ENCODE assay signal across 39 cellular contexts in the genomic region with DNA sequence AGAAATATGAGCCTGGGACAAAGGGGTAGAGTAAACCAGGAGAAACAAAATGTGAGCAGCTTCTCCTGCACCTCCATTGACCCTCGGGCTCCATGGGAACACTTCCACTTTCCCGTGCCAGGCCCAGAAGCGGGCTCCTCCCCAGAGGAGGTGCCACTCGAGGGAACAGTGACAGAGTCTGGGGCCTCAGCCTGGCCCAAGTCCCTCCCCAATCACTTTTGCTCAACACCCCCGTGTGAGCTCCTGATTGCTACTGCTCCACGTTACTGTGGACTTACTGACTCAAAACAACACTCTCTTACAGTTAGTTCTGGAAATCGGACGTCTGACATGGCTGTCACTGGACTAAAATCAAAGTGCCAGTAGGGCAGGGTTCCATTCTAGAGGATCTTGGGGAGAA. TPM values are rescaled to one million over a fixed set of nuclear protein-coding genes. Genes with fewer than 3 reads are reported as not detected.
"Had no signal": no experiment of that assay in that cellular context is flagged by ENCODE, and none has a peak within 500 bp of the region (broad histone marks: within the 10 kb centered on the region; RNA-seq: fewer than 3 reads in every experiment).

No MANE protein-coding gene starts in this region.

- H3K9me3 ChIP-seq: adrenal gland, body of pancreas, colonic mucosa, esophagus squamous epithelium, gastroesophageal sphincter had no signal

- DNase-seq: activated B cell treated with CpG ODN at 0.5 μM for 24 hours; activated CD4-positive, alpha-beta T cell treated with anti-CD3 and anti-CD28 coated beads for 48 hours; activated CD4-positive, alpha-beta T cell treated with anti-CD3 and anti-CD28 coated beads, Interleukin-2, amount 50 U/mL, for 1 hour; activated CD4-positive, alpha-beta T cell treated with anti-CD3 and anti-CD28 coated beads, Interleukin-2, amount 50 U/mL, for 48 hours; activated CD8-positive, alpha-beta memory T cell treated with anti-CD3 and anti-CD28 coated beads, Interleukin-2, amount 10 ng/mL, durations not matched to agents 7 days and 5 days; activated CD8-positive, alpha-beta memory T cell treated with anti-CD3 and anti-CD28 coated beads, Interleukin-2, amount 50 U/mL, for 4 hours; activated CD8-positive, alpha-beta T cell treated with anti-CD3 and anti-CD28 coated beads for 36 hours; activated effector memory CD4-positive, alpha-beta T cell treated with anti-CD3 and anti-CD28 coated beads, Interleukin-2, amount 50 U/mL, for 16 hours; activated naive CD4-positive, alpha-beta T cell treated with anti-CD3 and anti-CD28 coated beads for 36 hours; activated naive CD8-positive, alpha-beta T cell treated with anti-CD3 and anti-CD28 coated beads for 36 hours; activated naive CD8-positive, alpha-beta T cell treated with anti-CD3 and anti-CD28 coated beads, Interleukin-2, amount 50 U/mL, for 24 hours; activated T-cell treated with anti-CD3 and anti-CD28 coated beads, Interleukin-2, amount 50 U/mL, for 1 hour; activated T-cell treated with anti-CD3 and anti-CD28 coated beads, Interleukin-2, amount 50 U/mL, for 48 hours; adrenal gland; amygdala; body of pancreas; caudate nucleus; colonic mucosa; effector CD8-positive, alpha-beta T cell; esophagus squamous epithelium; foreskin melanocyte; T-helper 1 cell; T-helper 17 cell; T1000; WERI-Rb-1 had no signal

- H3K4me1 ChIP-seq: adrenal gland, colonic mucosa, gastroesophageal sphincter had no signal

- H3K27me3 ChIP-seq: adrenal gland, body of pancreas, colonic mucosa had no signal

- H3K27ac ChIP-seq: adrenal gland, colonic mucosa, epithelial cell of prostate, gastroesophageal sphincter, WERI-Rb-1 had no signal

- H3K4me3 Mint-ChIP-seq: activated B cell treated with CpG ODN at 0.5 μM for 24 hours; activated CD8-positive, alpha-beta memory T cell treated with anti-CD3 and anti-CD28 coated beads, Interleukin-2, amount 10 ng/mL, durations not matched to agents 7 days and 5 days; activated CD8-positive, alpha-beta T cell treated with anti-CD3 and anti-CD28 coated beads for 36 hours; activated naive CD4-positive, alpha-beta T cell treated with anti-CD3 and anti-CD28 coated beads for 36 hours; activated naive CD4-positive, alpha-beta T cell treated with anti-CD3 and anti-CD28 coated beads, Interleukin-2, amount 50 U/mL, for 24 hours; activated naive CD8-positive, alpha-beta T cell treated with anti-CD3 and anti-CD28 coated beads for 36 hours; activated naive CD8-positive, alpha-beta T cell treated with anti-CD3 and anti-CD28 coated beads, Interleukin-2, amount 50 U/mL, for 24 hours; activated T-helper 1 cell treated with anti-CD3 and anti-CD28 coated beads, Interleukin-12 subunit alpha, Interleukin-12 subunit beta, Interleukin-2, Interleukin-4 antibody, amounts not matched to agents 30 ng/mL and 10 ng/mL and 1 ng/mL, durations not matched to agents 14 hours and 24 hours and 36 hours; T-helper 17 cell; T-helper 2 cell treated with Interferon-gamma antibody and Interleukin-4, amounts not matched to agents 5 μg/mL and 100 μg/mL, for 36 hours had no signal

- H3K36me3 ChIP-seq: adrenal gland, colonic mucosa, esophagus squamous epithelium, gastroesophageal sphincter, WERI-Rb-1 had no signal

- H3K27me3 Mint-ChIP-seq: activated CD8-positive, alpha-beta memory T cell treated with anti-CD3 and anti-CD28 coated beads, Interleukin-2, amount 10 ng/mL, durations not matched to agents 7 days and 5 days had no signal

- H3K27ac Mint-ChIP-seq: activated B cell treated with CpG ODN at 0.5 μM for 24 hours; activated CD8-positive, alpha-beta memory T cell treated with anti-CD3 and anti-CD28 coated beads, Interleukin-2, amount 10 ng/mL, durations not matched to agents 7 days and 5 days; activated CD8-positive, alpha-beta T cell treated with anti-CD3 and anti-CD28 coated beads for 36 hours; activated naive CD4-positive, alpha-beta T cell treated with anti-CD3 and anti-CD28 coated beads for 36 hours; activated naive CD4-positive, alpha-beta T cell treated with anti-CD3 and anti-CD28 coated beads, Interleukin-2, amount 50 U/mL, for 24 hours; activated naive CD8-positive, alpha-beta T cell treated with anti-CD3 and anti-CD28 coated beads for 36 hours; activated naive CD8-positive, alpha-beta T cell treated with anti-CD3 and anti-CD28 coated beads, Interleukin-2, amount 50 U/mL, for 24 hours; activated T-helper 1 cell treated with anti-CD3 and anti-CD28 coated beads, Interleukin-12 subunit alpha, Interleukin-12 subunit beta, Interleukin-2, Interleukin-4 antibody, amounts not matched to agents 30 ng/mL and 10 ng/mL and 1 ng/mL, durations not matched to agents 14 hours and 24 hours and 36 hours; activated T-helper 2 cell treated with anti-CD3 and anti-CD28 coated beads, Interferon-gamma antibody, Interleukin-2, Interleukin-4, amounts not matched to agents 10 μg/mL and 5 μg/mL and 100 μg/mL, durations not matched to agents 14 hours and 24 hours and 36 hours; T-helper 17 cell; T-helper 2 cell treated with Interferon-gamma antibody and Interleukin-4, amounts not matched to agents 5 μg/mL and 100 μg/mL, for 36 hours had no signal

- H3K4me1 Mint-ChIP-seq: activated B cell treated with CpG ODN at 0.5 μM for 24 hours; activated CD8-positive, alpha-beta memory T cell treated with anti-CD3 and anti-CD28 coated beads, Interleukin-2, amount 10 ng/mL, durations not matched to agents 7 days and 5 days; activated naive CD4-positive, alpha-beta T cell treated with anti-CD3 and anti-CD28 coated beads, Interleukin-2, amount 50 U/mL, for 24 hours; activated naive CD8-positive, alpha-beta T cell treated with anti-CD3 and anti-CD28 coated beads, Interleukin-2, amount 50 U/mL, for 24 hours had no signal

- H3K36me3 Mint-ChIP-seq: activated CD8-positive, alpha-beta memory T cell treated with anti-CD3 and anti-CD28 coated beads, Interleukin-2, amount 10 ng/mL, durations not matched to agents 7 days and 5 days; activated naive CD4-positive, alpha-beta T cell treated with anti-CD3 and anti-CD28 coated beads, Interleukin-2, amount 50 U/mL, for 24 hours; activated naive CD8-positive, alpha-beta T cell treated with anti-CD3 and anti-CD28 coated beads for 36 hours had no signal

- H3K4me3 ChIP-seq: adrenal gland, body of pancreas, colonic mucosa, esophagus squamous epithelium, gastroesophageal sphincter had no signal

- ATAC-seq: activated CD4-positive, CD25-positive, alpha-beta regulatory T cell treated with anti-CD3 and anti-CD28 coated beads, Interleukin-2, amount 50 U/mL, for 24 hours; activated CD8-positive, alpha-beta memory T cell treated with anti-CD3 and anti-CD28 coated beads, Interleukin-2, amount 10 ng/mL, durations not matched to agents 7 days and 5 days; activated CD8-positive, alpha-beta T cell treated with anti-CD3 and anti-CD28 coated beads for 36 hours; activated naive CD8-positive, alpha-beta T cell treated with anti-CD3 and anti-CD28 coated beads, Interleukin-2, amount 50 U/mL, for 24 hours; body of pancreas; gastroesophageal sphincter; T-helper 17 cell had no signal

- H3K9me3 Mint-ChIP-seq: activated CD8-positive, alpha-beta T cell treated with anti-CD3 and anti-CD28 coated beads for 36 hours; activated naive CD4-positive, alpha-beta T cell treated with anti-CD3 and anti-CD28 coated beads for 36 hours; activated naive CD4-positive, alpha-beta T cell treated with anti-CD3 and anti-CD28 coated beads, Interleukin-2, amount 50 U/mL, for 24 hours; activated naive CD8-positive, alpha-beta T cell treated with anti-CD3 and anti-CD28 coated beads for 36 hours; activated naive CD8-positive, alpha-beta T cell treated with anti-CD3 and anti-CD28 coated beads, Interleukin-2, amount 50 U/mL, for 24 hours; activated T-helper 1 cell treated with anti-CD3 and anti-CD28 coated beads, Interleukin-12 subunit alpha, Interleukin-12 subunit beta, Interleukin-2, Interleukin-4 antibody, amounts not matched to agents 30 ng/mL and 10 ng/mL and 1 ng/mL, durations not matched to agents 14 hours and 24 hours and 36 hours; activated T-helper 2 cell treated with anti-CD3 and anti-CD28 coated beads, Interferon-gamma antibody, Interleukin-2, Interleukin-4, amounts not matched to agents 10 μg/mL and 5 μg/mL and 100 μg/mL, durations not matched to agents 14 hours and 24 hours and 36 hours; T-helper 2 cell treated with Interferon-gamma antibody and Interleukin-4, amounts not matched to agents 5 μg/mL and 100 μg/mL, for 36 hours had no signal

RNA-seq across cellular contexts. Expression of a gene that starts 17.7 kb away (rescaled TPM):
- total RNA-seq: activated B cell treated with CpG ODN at 0.5 μM for 24 hours; activated CD8-positive, alpha-beta memory T cell treated with anti-CD3 and anti-CD28 coated beads for 36 hours; activated CD8-positive, alpha-beta memory T cell treated with anti-CD3 and anti-CD28 coated beads, Interleukin-2, amount 10 ng/mL, durations not matched to agents 7 days and 5 days; activated CD8-positive, alpha-beta T cell treated with anti-CD3 and anti-CD28 coated beads for 36 hours; activated naive CD4-positive, alpha-beta T cell treated with anti-CD3 and anti-CD28 coated beads for 36 hours; activated naive CD8-positive, alpha-beta T cell treated with anti-CD3 and anti-CD28 coated beads for 36 hours; activated T-helper 1 cell treated with anti-CD3 and anti-CD28 coated beads, Interleukin-12 subunit alpha, Interleukin-12 subunit beta, Interleukin-2, Interleukin-4 antibody, amounts not matched to agents 30 ng/mL and 10 ng/mL and 1 ng/mL, durations not matched to agents 14 hours and 24 hours and 36 hours; activated T-helper 2 cell treated with anti-CD3 and anti-CD28 coated beads, Interferon-gamma antibody, Interleukin-2, Interleukin-4, amounts not matched to agents 10 μg/mL and 5 μg/mL and 100 μg/mL, durations not matched to agents 14 hours and 24 hours and 36 hours; adrenal gland; aorta; dermis microvascular lymphatic vessel endothelial cell; endothelial cell of umbilical vein; fibroblast of lung; fibroblast of villous mesenchyme; glomerular endothelial cell; T-helper 17 cell had no signal
- polyA plus RNA-seq: aorta, endothelial cell of umbilical vein, fibroblast of lung had no signal
